ENCODE assay signal across 28 cellular contexts in the genomic region with DNA sequence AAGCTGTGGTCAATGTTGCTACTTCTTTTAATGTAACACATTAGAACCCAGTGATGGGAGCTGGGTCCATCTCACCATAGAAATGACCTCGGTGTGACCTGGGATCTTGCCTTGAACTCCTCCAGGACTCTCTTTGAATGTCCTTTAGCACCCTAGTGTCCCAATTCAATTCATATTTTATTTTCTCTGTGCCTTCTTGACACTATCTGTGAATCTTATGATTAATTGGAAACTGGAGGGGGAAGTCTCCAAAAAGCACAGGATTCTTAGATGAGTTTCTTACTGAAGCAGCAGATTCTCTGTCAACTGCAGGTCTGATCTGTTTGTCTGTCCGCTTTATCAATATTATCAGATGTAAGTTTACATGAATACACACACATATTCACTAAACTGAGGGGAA. TPM values are rescaled to one million over a fixed set of nuclear protein-coding genes. Genes with fewer than 3 reads are reported as not detected.
DNase-seq lines count a peak whose midpoint lies in the region; ATAC-seq, FAIRE-seq and TF ChIP-seq lines count a peak whose summit lies in the region.
"Had no signal": no experiment of that assay in that cellular context is flagged by ENCODE, and none has a peak within 500 bp of the region (broad histone marks: within the 10 kb centered on the region; RNA-seq: fewer than 3 reads in every experiment).

No MANE protein-coding gene starts in this region.

- 78% methylated on average over 2 of the region's 2 CpGs for WGBS in K562 (ENCODE audit: insufficient coverage, low coverage, missing lambda C conversion rate)

- no peak for DNase-seq in activated T-cell treated with anti-CD3 and anti-CD28 coated beads, Interleukin-2, amount 50 U/mL, for 24 hours
- no peak for DNase-seq in activated T-cell treated with anti-CD3 and anti-CD28 coated beads, Interleukin-2, amount 50 U/mL, for 1 hour
- DNase-seq in Calu3 (no peak), K562 (ENCODE audit: extremely low read depth in 1 of 4, low spot score in 3 of 4) (no peak), globus pallidus (ENCODE audit: low spot score) (no peak), GDM1 (lab: John Stamatoyannopoulos, UW) (no peak)
- DNase-seq: activated CD4-positive, alpha-beta T cell treated with anti-CD3 and anti-CD28 coated beads, Interleukin-2, amount 10 ng/mL, durations not matched to agents 7 days and 5 days; cortex of kidney; endodermal cell; esophagus squamous epithelium; gastrocnemius medialis; left ventricle myocardium inferior; NCI-H1417; NCI-H446; NCI-H82; nephron progenitor cell; posterior cingulate gyrus; T-helper 2 cell had no signal

- H3K27me3 ChIP-seq in K562 (ENCODE audit: control insufficient read depth in 2 of 2, insufficient read depth in 2 of 2, low read length in 2 of 2) (no peaks in the 10 kb centered on the region), skeletal muscle satellite cell (ENCODE audit: control insufficient read depth, insufficient read depth, low read length) (no peaks in the 10 kb centered on the region)
- H3K27me3 ChIP-seq: cardiac muscle cell, esophagus squamous epithelium, gastrocnemius medialis had no signal

- no peaks in the 10 kb centered on the region for H3K79me2 ChIP-seq in K562 (ENCODE audit: control insufficient read depth, insufficient read depth, low read length)

- CTCF ChIA-PET in Calu3 (lab: Charles Lee) (no interaction called here), K562 (lab: Yijun Ruan, JAX; ENCODE audit: low intra/inter-chr PET ratio) (no interaction called here)

- H3K9me3 Mint-ChIP-seq in activated T-cell treated with anti-CD3 and anti-CD28 coated beads, Interleukin-2, amount 50 U/mL, for 24 hours: peaks cover 6% of the 10 kb centered on the region
- no peaks in the 10 kb centered on the region for H3K9me3 Mint-ChIP-seq in Calu3 (ENCODE audit: low read depth, unreplicated experiment)
- H3K9me3 Mint-ChIP-seq: endodermal cell, mesothelial cell of epicardium, nephron progenitor cell had no signal

- intact Hi-C loops in Calu3 (cut with micrococcal nuclease; ENCODE audit: unreplicated experiment) (no loop called here), K562 (cut with micrococcal nuclease) (loop anchor here (5.0 kb wide), 1 partner anchor 58 kb away; no protein-coding TSS in a partner anchor)

- in situ Hi-C loops in K562 (cut with MboI): no loop called here

- no peak for TF ChIP-seq RAD21 in K562 (CRISPR knock-in tag; conservative IDR thresholded peaks at IDR 0.05 in 1 of 2, IDR thresholded peaks at IDR 0.05 in 1 of 2)

- peaks cover 24% of the 10 kb centered on the region for H3K36me3 Mint-ChIP-seq in activated T-cell treated with anti-CD3 and anti-CD28 coated beads, Interleukin-2, amount 50 U/mL, for 24 hours (ENCODE audit: low read depth)
- peaks cover 5% of the 10 kb centered on the region for H3K36me3 Mint-ChIP-seq in Calu3 (ENCODE audit: insufficient read depth, unreplicated experiment)
- H3K36me3 Mint-ChIP-seq: mesothelial cell of epicardium had no signal

- no peak overlapping the region for H3K4me3 ChIP-seq in K562
- peak overlapping the region; percentile 37 for H3K4me3 ChIP-seq in skeletal muscle satellite cell (ENCODE audit: low read length)
- H3K4me3 ChIP-seq: cardiac muscle cell, gastrocnemius medialis, left ventricle myocardium inferior had no signal

- H3K4me1 ChIP-seq in K562 (replicated peaks in 1 of 2; ENCODE audit: control insufficient read depth in 2 of 2, insufficient read depth in 2 of 2, low read length in 2 of 2): peaks cover 7 to 46% of the 10 kb centered on the region in 2 experiments; a peak in 4 of 5 replicates
- peaks cover 27% of the 10 kb centered on the region for H3K4me1 ChIP-seq in skeletal muscle satellite cell (ENCODE audit: control insufficient read depth, insufficient read depth, low read length)
- H3K4me1 ChIP-seq: gastrocnemius medialis, left ventricle myocardium inferior had no signal

- H3K9me1 ChIP-seq in K562 (ENCODE audit: control insufficient read depth, insufficient read depth, low read length): no peaks in the 10 kb centered on the region

- FAIRE-seq in K562 (lab: Jason Lieb, UNC): no peak
- FAIRE-seq: GM12892 had no signal

- peak overlapping the region; percentile 84 for H3K27ac Mint-ChIP-seq in activated T-cell treated with anti-CD3 and anti-CD28 coated beads, Interleukin-2, amount 50 U/mL, for 24 hours
- H3K27ac Mint-ChIP-seq in Calu3 (ENCODE audit: unreplicated experiment): peak overlapping the region; percentile 24
- H3K27ac Mint-ChIP-seq: activated CD4-positive, alpha-beta T cell treated with anti-CD3 and anti-CD28 coated beads, Interleukin-2, amount 10 ng/mL, durations not matched to agents 7 days and 5 days; endodermal cell; mesothelial cell of epicardium; nephron progenitor cell had no signal

- BruUV-seq in Calu3 (replicated peaks; lab: Mats Ljungman, UMichigan) (TSS peak; percentile 80), K562 (replicated peaks; lab: Mats Ljungman, UMichigan) (no TSS peak)

- no peak for TF ChIP-seq POLR2A in K562 (conservative IDR thresholded peaks at IDR 0.05)

- H3K4me3 Mint-ChIP-seq in activated T-cell treated with anti-CD3 and anti-CD28 coated beads, Interleukin-2, amount 50 U/mL, for 24 hours: peak overlapping the region; percentile 75
- peak overlapping the region; percentile 50 for H3K4me3 Mint-ChIP-seq in Calu3 (ENCODE audit: low read depth, unreplicated experiment)
- H3K4me3 Mint-ChIP-seq: activated CD4-positive, alpha-beta T cell treated with anti-CD3 and anti-CD28 coated beads, Interleukin-2, amount 10 ng/mL, durations not matched to agents 7 days and 5 days; endodermal cell; mesothelial cell of epicardium; nephron progenitor cell had no signal

- POLR2A ChIA-PET in K562 (lab: Yijun Ruan, JAX): interaction anchor here (0.6 to 1.2 kb wide), 5 partner anchors 12 to 1040 kb away, joined by 3 to 4 read pairs (median 3); no protein-coding TSS in a partner anchor

- H3K27me3 Mint-ChIP-seq in activated T-cell treated with anti-CD3 and anti-CD28 coated beads, Interleukin-2, amount 50 U/mL, for 24 hours: no peaks in the 10 kb centered on the region
- no peaks in the 10 kb centered on the region for H3K27me3 Mint-ChIP-seq in Calu3 (ENCODE audit: unreplicated experiment)
- H3K27me3 Mint-ChIP-seq: activated CD4-positive, alpha-beta T cell treated with anti-CD3 and anti-CD28 coated beads, Interleukin-2, amount 10 ng/mL, durations not matched to agents 7 days and 5 days had no signal

- peak overlapping the region; percentile 41 for H2AFZ ChIP-seq in K562 (ENCODE audit: low read depth, low read length)

- H3K4me2 ChIP-seq in K562 (ENCODE audit: insufficient read depth, low read length) (no peak overlapping the region), skeletal muscle satellite cell (ENCODE audit: low read length) (peak overlapping the region; percentile 40)

- no peak for TF ChIP-seq EP300 in K562 (IDR thresholded peaks at IDR 0.05; ENCODE audit: low read length)

- H3K4me1 Mint-ChIP-seq in activated T-cell treated with anti-CD3 and anti-CD28 coated beads, Interleukin-2, amount 50 U/mL, for 24 hours (ENCODE audit: low read depth): peaks cover 56% of the 10 kb centered on the region
- H3K4me1 Mint-ChIP-seq in Calu3 (ENCODE audit: low read depth, unreplicated experiment): peaks cover 33% of the 10 kb centered on the region
- H3K4me1 Mint-ChIP-seq: endodermal cell had no signal

- H3K36me3 ChIP-seq in K562 (ENCODE audit: control insufficient read depth, insufficient read depth, low read length) (no peaks in the 10 kb centered on the region), skeletal muscle satellite cell (ENCODE audit: insufficient read depth, low read length) (no peaks in the 10 kb centered on the region)
- H3K36me3 ChIP-seq: cardiac muscle cell, esophagus squamous epithelium, gastrocnemius medialis, left ventricle myocardium inferior had no signal

- H3K9me3 ChIP-seq in K562 (replicated peaks; ENCODE audit: control insufficient read depth, insufficient read depth, low read depth, low read length) (0 out of 2 replicates have a peak, but pooled peaks cover 2% of the 10 kb centered on the region), skeletal muscle satellite cell (replicated peaks; ENCODE audit: low read length) (no peaks in the 10 kb centered on the region)
- H3K9me3 ChIP-seq: esophagus squamous epithelium, gastrocnemius medialis, left ventricle myocardium inferior had no signal

- TF ChIP-seq CTCF in Calu3 (IDR thresholded peaks at IDR 0.05; ENCODE audit: unreplicated experiment) (no peak), K562 (IDR thresholded peaks at IDR 0.05 in 2 of 3, conservative IDR thresholded peaks at IDR 0.05 in 1 of 3; ENCODE audit: insufficient read depth in 2 of 3, low read depth in 1 of 3, low read length in 3 of 3) (no peak)

- no peak overlapping the region for H3K9ac ChIP-seq in K562 (ENCODE audit: insufficient read depth in 1 of 2, low read depth in 2 of 2, low read length in 2 of 2)
- peak overlapping the region; percentile 6 for H3K9ac ChIP-seq in skeletal muscle satellite cell (ENCODE audit: low read depth, low read length)

- no peak for ATAC-seq in K562
- no peak for ATAC-seq in HG03439 (IDR thresholded peaks at IDR 0.05; ENCODE audit: unreplicated experiment)
- ATAC-seq: gastrocnemius medialis, sciatic nerve, SK-N-SH treated with all-trans-retinoic acid at 6 μM for 48 hours had no signal

- H3K27ac ChIP-seq in K562 (ENCODE audit: extremely low read depth, low read depth, low read length): no peak overlapping the region
- H3K27ac ChIP-seq: cardiac muscle cell, esophagus squamous epithelium, gastrocnemius medialis, left ventricle myocardium inferior had no signal

- H4K20me1 ChIP-seq in K562 (replicated peaks; ENCODE audit: control insufficient read depth, insufficient read depth, low read length): no peaks in the 10 kb centered on the region

RNA-seq across cellular contexts. Expression of a gene that starts 0.5 kb away (rescaled TPM):
- total RNA-seq in Calu3 (2022): 16.6 and 46.8 TPM in 2 replicates
- total RNA-seq in K562 (2011; cell fraction: chromatin; rRNA removed; ENCODE audit: low replicate concordance): 0.28 and 0.58 TPM in 2 replicates
- 0.50 and 0.53 TPM in 2 replicates for total RNA-seq in K562 (2011; cell fraction: nucleolus; rRNA removed)
- 0.73 and 0.99 TPM in 2 replicates for total RNA-seq in K562 (2011; cell fraction: nucleoplasm; rRNA removed)
- 0.08 and 0.27 TPM in 2 replicates for total RNA-seq in K562 (2014; rRNA removed)
- total RNA-seq in K562 (2014; rRNA removed; fragmentation: Illumina TruSeq; extraction: Trizol): 0.32 and 0.69 TPM in 2 replicates
- 1.5 and 1.8 TPM in 2 replicates for total RNA-seq in K562 (2015; rRNA removed; fragmentation: Illumina TruSeq; extraction: Trizol)
- 0.27 and 0.49 TPM in 2 replicates for total RNA-seq in K562 (2021)
- polyA plus RNA-seq in K562 (2011; rRNA removed): 0.54 and 0.71 TPM in 2 replicates
- 0.19 TPM in 2 replicates for polyA plus RNA-seq in K562 (2011; cell fraction: cytosol; rRNA removed)
- polyA plus RNA-seq in K562 (2011; cell fraction: nucleus; rRNA removed): 0.18 and 0.59 TPM in 2 replicates
- 0.76 and 0.79 TPM in 2 replicates for polyA plus RNA-seq in K562 (2012)
- polyA plus RNA-seq in K562 (2014; fragmentation: Illumina TruSeq; extraction: Trizol): 0.43 and 0.54 TPM in 2 replicates
- 1 to 10 TPM; 1.4 to 1.7 TPM for polyA plus RNA-seq in K562 (2014; fragmentation: Nextera tagmentation; extraction: Ambion mirVana)
- polyA plus RNA-seq in K562 (2014; rRNA removed): 0.65 and 1.9 TPM in 2 replicates
- polyA minus RNA-seq in K562 (2011; rRNA and poly(A)+ RNA removed): 0.28 and 0.39 TPM in 2 replicates
- not detected in 2 replicates for polyA minus RNA-seq in K562 (2011; cell fraction: cytosol; rRNA and poly(A)+ RNA removed)
- 0.27 and 0.33 TPM in 2 replicates for polyA minus RNA-seq in K562 (2011; cell fraction: nucleus; rRNA and poly(A)+ RNA removed)
- not detected in 2 replicates for total RNA-seq in skeletal muscle satellite cell (2012; rRNA removed)
- total RNA-seq: activated CD4-positive, alpha-beta T cell treated with anti-CD3 and anti-CD28 coated beads, Interleukin-2, amount 10 ng/mL, durations not matched to agents 7 days and 5 days; cardiac muscle cell; endodermal cell; IMR-90 had no signal
- polyA plus RNA-seq: BJ, IMR-90 had no signal

RNA-seq across cellular contexts. Expression of a gene that starts 38.7 kb away (rescaled TPM):
- 1.3 and 2.1 TPM in 2 replicates for total RNA-seq in Calu3 (2022)
- total RNA-seq in K562 (2011; cell fraction: chromatin; rRNA removed; ENCODE audit: low replicate concordance): 0.09 and 0.25 TPM in 2 replicates
- 0.13 and 0.17 TPM in 2 replicates for total RNA-seq in K562 (2011; cell fraction: nucleolus; rRNA removed)
- total RNA-seq in K562 (2011; cell fraction: nucleoplasm; rRNA removed): not detected in 2 replicates
- total RNA-seq in K562 (2014; rRNA removed): 0.08 and 0.23 TPM in 2 replicates
- total RNA-seq in K562 (2014; rRNA removed; fragmentation: Illumina TruSeq; extraction: Trizol): 0.10 and 0.11 TPM in 2 replicates
- 0.30 and 0.51 TPM in 2 replicates for total RNA-seq in K562 (2015; rRNA removed; fragmentation: Illumina TruSeq; extraction: Trizol)
- total RNA-seq in K562 (2021): 0.18 and 0.25 TPM in 2 replicates
- 0.03 and 0.06 TPM in 2 replicates for polyA plus RNA-seq in K562 (2011; rRNA removed)
- polyA plus RNA-seq in K562 (2011; cell fraction: cytosol; rRNA removed): 0.01 TPM in 2 replicates
- polyA plus RNA-seq in K562 (2011; cell fraction: nucleus; rRNA removed): 0.07 and 0.09 TPM in 2 replicates
- 0.12 and 0.40 TPM in 2 replicates for polyA plus RNA-seq in K562 (2012)
- 0.09 and 0.10 TPM in 2 replicates for polyA plus RNA-seq in K562 (2014; fragmentation: Illumina TruSeq; extraction: Trizol)
- under 1 TPM in 1 of 2 experiments, not detected in 1; 0.06 TPM for polyA plus RNA-seq in K562 (2014; fragmentation: Nextera tagmentation; extraction: Ambion mirVana)
- polyA plus RNA-seq in K562 (2014; rRNA removed): 0.04 and 0.08 TPM in 2 replicates
- 0.04 and 0.06 TPM in 2 replicates for polyA minus RNA-seq in K562 (2011; rRNA and poly(A)+ RNA removed)
- polyA minus RNA-seq in K562 (2011; cell fraction: cytosol; rRNA and poly(A)+ RNA removed): not detected in 2 replicates
- 0.11 and 0.13 TPM in 2 replicates for polyA minus RNA-seq in K562 (2011; cell fraction: nucleus; rRNA and poly(A)+ RNA removed)
- total RNA-seq in skeletal muscle satellite cell (2012; rRNA removed): not detected in 2 replicates
- total RNA-seq: Daoy, IMR-90 had no signal
- polyA plus RNA-seq: BJ, IMR-90 had no signal
